19 cellular contexts compared by ENCODE assay signal in genomic region chr7:92295391-92295790, GRCh38.
"Had no signal": no experiment of that assay in that cellular context is flagged by ENCODE, and none has a peak within 500 bp of the region (broad histone marks: within the 10 kb centered on the region; RNA-seq: fewer than 3 reads in every experiment).

No MANE protein-coding gene starts in this region.

- H3K79me2 ChIP-seq: parathyroid adenoma had no signal

- DNase-seq: activated CD4-positive, alpha-beta T cell treated with anti-CD3 and anti-CD28 coated beads, Interleukin-2, amount 10 ng/mL, durations not matched to agents 24 days and 14 days; activated CD8-positive, alpha-beta memory T cell treated with anti-CD3 and anti-CD28 coated beads, Interleukin-2, amount 50 U/mL, for 4 hours; activated CD8-positive, alpha-beta T cell treated with anti-CD3 and anti-CD28 coated beads, Interleukin-2, amount 10 ng/mL, durations not matched to agents 7 days and 5 days; activated gamma-delta T cell treated with Interleukin-2 at 50 U/mL for 16 hours; activated naive CD8-positive, alpha-beta T cell treated with anti-CD3 and anti-CD28 coated beads for 36 hours; activated T-cell treated with anti-CD3 and anti-CD28 coated beads, Interleukin-2, amount 50 U/mL, for 48 hours; brain microvascular endothelial cell; foreskin fibroblast; glutamatergic neuron; left colon; naive thymus-derived CD8-positive, alpha-beta T cell; retina; small intestine; stimulated activated CD4-positive, alpha-beta T cell treated with anti-CD3 and anti-CD28 coated beads, Interleukin-4, amount 100 ng/mL, for 24 hours; stimulated activated naive CD4-positive, alpha-beta T cell; T-helper 2 cell had no signal

- FAIRE-seq: small intestine had no signal

- H3K27ac ChIP-seq: brain microvascular endothelial cell, parathyroid adenoma had no signal

- H3K4me1 ChIP-seq: parathyroid adenoma had no signal

- H2AFZ ChIP-seq: parathyroid adenoma had no signal

- H3K9ac ChIP-seq: parathyroid adenoma had no signal

- ATAC-seq: activated CD8-positive, alpha-beta T cell treated with anti-CD3 and anti-CD28 coated beads, Interleukin-2, amount 10 ng/mL, durations not matched to agents 7 days and 5 days; esophagus mucosa; left colon; naive thymus-derived CD8-positive, alpha-beta T cell; WTC11 had no signal

- H3K36me3 ChIP-seq: brain microvascular endothelial cell had no signal

- H3K27me3 ChIP-seq: brain microvascular endothelial cell had no signal
